In genomic region chr2:15794608-15795134, GRCh38 we compare ENCODE assay signal across 23 cellular contexts.
"Had no signal": no experiment of that assay in that cellular context is flagged by ENCODE, and none has a peak within 500 bp of the region (broad histone marks: within the 10 kb centered on the region; RNA-seq: fewer than 3 reads in every experiment).

No MANE protein-coding gene starts in this region.

- H3K36me3 ChIP-seq: colonic mucosa, esophagus muscularis mucosa, esophagus squamous epithelium, gastrocnemius medialis, gastroesophageal sphincter, heart left ventricle, heart right ventricle had no signal

- H3K4me3 ChIP-seq: colonic mucosa, coronary artery, dorsolateral prefrontal cortex, esophagus muscularis mucosa, esophagus squamous epithelium, gastrocnemius medialis, gastroesophageal sphincter, heart left ventricle, heart right ventricle had no signal

- H3K27ac ChIP-seq: colonic mucosa, coronary artery, dorsolateral prefrontal cortex, epithelial cell of prostate, esophagus muscularis mucosa, esophagus squamous epithelium, foreskin keratinocyte, gastrocnemius medialis, gastroesophageal sphincter, heart left ventricle, heart right ventricle had no signal

- H3K4me1 ChIP-seq: colonic mucosa, foreskin keratinocyte had no signal

- DNase-seq: colonic mucosa; cortex of kidney; dermis blood vessel endothelial cell; effector CD4-positive, alpha-beta T cell; effector CD8-positive, alpha-beta T cell; effector memory CD4-positive, alpha-beta T cell; effector memory CD8-positive, alpha-beta T cell; endodermal cell; erythroblast; esophagus squamous epithelium; foreskin fibroblast; foreskin keratinocyte; foreskin melanocyte; glutamatergic neuron; head of caudate nucleus had no signal

- H3K9me3 ChIP-seq: colonic mucosa, esophagus muscularis mucosa, esophagus squamous epithelium, gastrocnemius medialis, gastroesophageal sphincter, heart left ventricle, heart right ventricle had no signal

- H3K27me3 ChIP-seq: colonic mucosa, esophagus squamous epithelium, foreskin keratinocyte, gastrocnemius medialis had no signal
